16 cellular contexts compared by ENCODE assay signal in genomic region chr7:139976838-139977656, GRCh38.
"Had no signal": no experiment of that assay in that cellular context is flagged by ENCODE, and none has a peak within 500 bp of the region (broad histone marks: within the 10 kb centered on the region; RNA-seq: fewer than 3 reads in every experiment).

No MANE protein-coding gene starts in this region.

- ATAC-seq: activated T-cell treated with anti-CD3 and anti-CD28 coated beads, Interleukin-2, amount 50 U/mL, for 72 hours; left cardiac atrium; naive thymus-derived CD8-positive, alpha-beta T cell; stimulated activated naive B cell treated with anti-CD40 and anti-IgM and Interleukin-4, amounts not matched to agents 10 μg/mL and 1 μg/mL and 100 μg/mL, for 72 hours; T-cell; upper lobe of right lung; WTC11 had no signal

- DNase-seq: activated CD8-positive, alpha-beta memory T cell treated with anti-CD3 and anti-CD28 coated beads for 24 hours; activated gamma-delta T cell; activated T-cell treated with anti-CD3 and anti-CD28 coated beads, Interleukin-2, amount 50 U/mL, for 72 hours; dermis blood vessel endothelial cell; effector memory CD4-positive, alpha-beta T cell; left cardiac atrium; mesenchymal stem cell; naive thymus-derived CD8-positive, alpha-beta T cell; nucleus accumbens; posterior cingulate gyrus; spleen; stimulated activated naive B cell treated with anti-CD40 and anti-IgM and Interleukin-4, amounts not matched to agents 10 μg/mL and 1 μg/mL and 100 μg/mL, for 72 hours; T-cell; upper lobe of right lung had no signal

- H3K4me1 ChIP-seq: upper lobe of right lung had no signal

- H3K9me3 ChIP-seq: spleen, upper lobe of right lung had no signal

- H3K4me3 ChIP-seq: cardiac muscle cell, spleen, upper lobe of right lung had no signal

- H3K36me3 ChIP-seq: cardiac muscle cell, upper lobe of right lung had no signal

- H3K27me3 ChIP-seq: cardiac muscle cell, spleen, upper lobe of right lung had no signal

- H3K27ac ChIP-seq: cardiac muscle cell, spleen, upper lobe of right lung had no signal
